Comparison of ENCODE assay signal across 1 cellular context in the genomic region with DNA sequence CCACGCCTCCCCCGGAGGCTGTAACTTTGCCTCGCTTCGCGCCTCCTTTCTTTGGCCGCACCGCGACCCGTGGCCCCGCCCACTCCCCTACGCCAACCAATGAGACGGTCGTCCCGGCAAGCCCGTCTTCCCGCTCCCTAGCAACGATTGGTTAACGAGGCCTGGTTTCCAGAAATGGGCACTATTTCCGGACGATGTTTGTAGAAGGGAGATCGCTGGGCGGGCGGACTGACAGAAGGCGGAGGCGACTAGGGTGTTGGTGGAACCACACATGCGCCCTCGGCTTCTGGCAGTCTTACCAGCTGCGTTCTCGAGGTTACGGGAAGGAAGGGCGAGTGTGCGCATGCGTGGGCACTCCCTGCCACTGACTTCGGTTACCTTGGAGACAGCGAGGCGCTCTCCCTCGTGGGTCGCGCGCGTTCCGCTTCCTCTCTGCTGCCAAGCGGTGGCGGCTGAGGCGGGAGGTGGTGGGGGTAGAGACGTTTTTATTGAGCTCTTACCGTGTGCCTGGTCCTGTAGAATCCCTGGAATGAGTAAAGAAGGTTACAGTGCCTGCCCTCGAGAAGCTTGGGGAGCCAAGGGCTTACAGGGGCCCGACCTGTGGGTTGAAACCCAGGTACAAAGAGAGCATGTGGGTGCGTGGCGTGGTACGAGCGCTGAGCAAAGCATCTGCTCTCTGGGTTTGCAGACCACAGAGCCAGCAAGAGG.
TF ChIP-seq lines count a peak whose summit lies in the region.

No MANE protein-coding gene starts in this region.

TF ChIP-seq in HepG2, 621 proteins besides CTCF, POLR2A, EP300 and RAD21 (continued from another document and continues in another):
- TF ChIP-seq TFE3 (CRISPR knock-in tag; IDR thresholded peaks at IDR 0.05) (no peak), RBFOX2 (IDR thresholded peaks at IDR 0.05; ENCODE audit: low read depth, low read length) (no peak), BATF2 (CRISPR knock-in tag; IDR thresholded peaks at IDR 0.05) (no peak), ZNF292 (CRISPR knock-in tag; IDR thresholded peaks at IDR 0.05; ENCODE audit: borderline replicate concordance, low read depth) (peak; percentile 27; the same call in 1 of the 2 replicates), ZNF138 (CRISPR knock-in tag; IDR thresholded peaks at IDR 0.05; ENCODE audit: low read depth) (no peak), KDM2A (CRISPR knock-in tag; IDR thresholded peaks at IDR 0.05; ENCODE audit: borderline replicate concordance, low read depth) (peak; percentile 79), ZNF766 (CRISPR knock-in tag; IDR thresholded peaks at IDR 0.05; ENCODE audit: borderline replicate concordance) (no peak), ZNF329 (CRISPR knock-in tag; IDR thresholded peaks at IDR 0.05; ENCODE audit: low read depth) (peak; percentile 7; the same call in 1 of the 2 replicates), ZBTB1 (CRISPR knock-in tag; IDR thresholded peaks at IDR 0.05; ENCODE audit: borderline replicate concordance) (no peak), ZBTB8A (CRISPR knock-in tag; IDR thresholded peaks at IDR 0.05; ENCODE audit: borderline replicate concordance, low read depth) (no peak; the same call in 1 of the 2 replicates), NCOA2 (CRISPR knock-in tag; IDR thresholded peaks at IDR 0.05) (peak; percentile 22; the same call in 1 of the 2 replicates), ZNF317 (CRISPR knock-in tag; IDR thresholded peaks at IDR 0.05) (peak; percentile 70; the same call in 1 of the 2 replicates), FOXA3 (CRISPR knock-in tag; IDR thresholded peaks at IDR 0.05) (peak; percentile 58), SNAPC4 (CRISPR knock-in tag; IDR thresholded peaks at IDR 0.05) (no peak), CHD4 (IDR thresholded peaks at IDR 0.05; ENCODE audit: borderline replicate concordance, low read length) (no peak), PBX3 (CRISPR knock-in tag; IDR thresholded peaks at IDR 0.05; ENCODE audit: borderline replicate concordance) (no peak), ZSCAN31 (CRISPR knock-in tag; IDR thresholded peaks at IDR 0.05; ENCODE audit: low read depth) (no peak; the same call in 1 of the 2 replicates), ZFP90 (CRISPR knock-in tag; IDR thresholded peaks at IDR 0.05; ENCODE audit: borderline replicate concordance) (peak; percentile 97), MAX (IDR thresholded peaks at IDR 0.05) (peak; percentile 92), MIER3 (CRISPR knock-in tag; IDR thresholded peaks at IDR 0.05; ENCODE audit: borderline replicate concordance) (peak; percentile 60; the same call in 1 of the 2 replicates), DNMT1 (CRISPR knock-in tag; IDR thresholded peaks at IDR 0.05) (peak; percentile 74; the same call in 1 of the 2 replicates), ISL2 (CRISPR knock-in tag; IDR thresholded peaks at IDR 0.05) (no peak), ZNF670 (CRISPR knock-in tag; IDR thresholded peaks at IDR 0.05; ENCODE audit: borderline replicate concordance) (no peak), ZNF280B (CRISPR knock-in tag; IDR thresholded peaks at IDR 0.05; ENCODE audit: borderline replicate concordance) (peak; percentile 41; the same call in 1 of the 2 replicates), ZNF724P (CRISPR knock-in tag; IDR thresholded peaks at IDR 0.05; ENCODE audit: borderline replicate concordance) (peak; percentile 66; the same call in 1 of the 2 replicates), ZNF362 (CRISPR knock-in tag; IDR thresholded peaks at IDR 0.05; ENCODE audit: borderline replicate concordance) (no peak), SIX4 (CRISPR knock-in tag; IDR thresholded peaks at IDR 0.05) (no peak), ZNF589 (CRISPR knock-in tag; conservative IDR thresholded peaks at IDR 0.05) (no peak), MED1 (CRISPR knock-in tag; IDR thresholded peaks at IDR 0.05) (peak; percentile 47), BHLHE40 (IDR thresholded peaks at IDR 0.05; ENCODE audit: low read length) (0 out of 2 replicates have a peak, but pooled peaks have one; percentile 4), KDM1A (CRISPR knock-in tag; IDR thresholded peaks at IDR 0.05) (no peak), GPN1 (CRISPR knock-in tag; IDR thresholded peaks at IDR 0.05; ENCODE audit: borderline replicate concordance) (no peak), MTA3 (CRISPR knock-in tag; IDR thresholded peaks at IDR 0.05) (no peak), ZNF20 (CRISPR knock-in tag; IDR thresholded peaks at IDR 0.05) (no peak), MAFF (IDR thresholded peaks at IDR 0.05; ENCODE audit: low read depth, low read length) (no peak), MYC (CRISPR knock-in tag; IDR thresholded peaks at IDR 0.05; ENCODE audit: borderline replicate concordance) (no peak; the same call in 1 of the 2 replicates), ZNF768 (CRISPR knock-in tag; IDR thresholded peaks at IDR 0.05) (no peak), YEATS4 (CRISPR knock-in tag; IDR thresholded peaks at IDR 0.05; ENCODE audit: borderline replicate concordance) (0 out of 2 replicates have a peak, but pooled peaks have one; percentile 7), SYNCRIP (IDR thresholded peaks at IDR 0.05; ENCODE audit: insufficient read depth, low read depth, low read length) (no peak), ZSCAN22 (CRISPR knock-in tag; IDR thresholded peaks at IDR 0.05) (no peak), MTF2 (CRISPR knock-in tag; IDR thresholded peaks at IDR 0.05; ENCODE audit: borderline replicate concordance) (no peak)
- TF ChIP-seq, protein P1, sequence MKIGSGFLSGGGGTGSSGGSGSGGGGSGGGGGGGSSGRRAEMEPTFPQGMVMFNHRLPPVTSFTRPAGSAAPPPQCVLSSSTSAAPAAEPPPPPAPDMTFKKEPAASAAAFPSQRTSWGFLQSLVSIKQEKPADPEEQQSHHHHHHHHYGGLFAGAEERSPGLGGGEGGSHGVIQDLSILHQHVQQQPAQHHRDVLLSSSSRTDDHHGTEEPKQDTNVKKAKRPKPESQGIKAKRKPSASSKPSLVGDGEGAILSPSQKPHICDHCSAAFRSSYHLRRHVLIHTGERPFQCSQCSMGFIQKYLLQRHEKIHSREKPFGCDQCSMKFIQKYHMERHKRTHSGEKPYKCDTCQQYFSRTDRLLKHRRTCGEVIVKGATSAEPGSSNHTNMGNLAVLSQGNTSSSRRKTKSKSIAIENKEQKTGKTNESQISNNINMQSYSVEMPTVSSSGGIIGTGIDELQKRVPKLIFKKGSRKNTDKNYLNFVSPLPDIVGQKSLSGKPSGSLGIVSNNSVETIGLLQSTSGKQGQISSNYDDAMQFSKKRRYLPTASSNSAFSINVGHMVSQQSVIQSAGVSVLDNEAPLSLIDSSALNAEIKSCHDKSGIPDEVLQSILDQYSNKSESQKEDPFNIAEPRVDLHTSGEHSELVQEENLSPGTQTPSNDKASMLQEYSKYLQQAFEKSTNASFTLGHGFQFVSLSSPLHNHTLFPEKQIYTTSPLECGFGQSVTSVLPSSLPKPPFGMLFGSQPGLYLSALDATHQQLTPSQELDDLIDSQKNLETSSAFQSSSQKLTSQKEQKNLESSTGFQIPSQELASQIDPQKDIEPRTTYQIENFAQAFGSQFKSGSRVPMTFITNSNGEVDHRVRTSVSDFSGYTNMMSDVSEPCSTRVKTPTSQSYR (CRISPR knock-in tag; IDR thresholded peaks at IDR 0.05; ENCODE audit: borderline replicate concordance): no peak
- TF ChIP-seq, protein P2, sequence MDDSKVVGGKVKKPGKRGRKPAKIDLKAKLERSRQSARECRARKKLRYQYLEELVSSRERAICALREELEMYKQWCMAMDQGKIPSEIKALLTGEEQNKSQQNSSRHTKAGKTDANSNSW (CRISPR knock-in tag; IDR thresholded peaks at IDR 0.05; ENCODE audit: borderline replicate concordance): no peak
- TF ChIP-seq, protein P3, sequence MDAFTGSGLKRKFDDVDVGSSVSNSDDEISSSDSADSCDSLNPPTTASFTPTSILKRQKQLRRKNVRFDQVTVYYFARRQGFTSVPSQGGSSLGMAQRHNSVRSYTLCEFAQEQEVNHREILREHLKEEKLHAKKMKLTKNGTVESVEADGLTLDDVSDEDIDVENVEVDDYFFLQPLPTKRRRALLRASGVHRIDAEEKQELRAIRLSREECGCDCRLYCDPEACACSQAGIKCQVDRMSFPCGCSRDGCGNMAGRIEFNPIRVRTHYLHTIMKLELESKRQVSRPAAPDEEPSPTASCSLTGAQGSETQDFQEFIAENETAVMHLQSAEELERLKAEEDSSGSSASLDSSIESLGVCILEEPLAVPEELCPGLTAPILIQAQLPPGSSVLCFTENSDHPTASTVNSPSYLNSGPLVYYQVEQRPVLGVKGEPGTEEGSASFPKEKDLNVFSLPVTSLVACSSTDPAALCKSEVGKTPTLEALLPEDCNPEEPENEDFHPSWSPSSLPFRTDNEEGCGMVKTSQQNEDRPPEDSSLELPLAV (CRISPR knock-in tag; conservative IDR thresholded peaks at IDR 0.05; ENCODE audit: low read depth): no peak
